Comparison of ENCODE assay signal across 30 cellular contexts in genomic region chr7:151431768-151432311, GRCh38. TPM values are rescaled to one million over a fixed set of nuclear protein-coding genes. Genes with fewer than 3 reads are reported as not detected.
DNase-seq lines count a peak whose midpoint lies in the region; ATAC-seq, FAIRE-seq and TF ChIP-seq lines count a peak whose summit lies in the region.
"Had no signal": no experiment of that assay in that cellular context is flagged by ENCODE, and none has a peak within 500 bp of the region (broad histone marks: within the 10 kb centered on the region; RNA-seq: fewer than 3 reads in every experiment).

No MANE protein-coding gene starts in this region.

- H3K27me3 Mint-ChIP-seq in MCF 10A (ENCODE audit: insufficient read depth, unreplicated experiment) (no peaks in the 10 kb centered on the region), mesothelial cell of epicardium (ENCODE audit: low read depth) (no peaks in the 10 kb centered on the region)

- TF ChIP-seq EP300 in gastroesophageal sphincter (IDR thresholded peaks at IDR 0.05): no peak

- in situ Hi-C loops in GM13976 (cut with MboI; ENCODE audit: low sequenced_read_pairs, unreplicated experiment): no loop called here

- CTCF ChIA-PET in MCF 10A (lab: Yijun Ruan, JAX): interaction anchor here (1.3 kb wide), 1 partner anchor 17 kb away, joined by 4 read pairs; no protein-coding TSS in a partner anchor

- DNase-seq in breast epithelium (ENCODE audit: low spot score in 2 of 2): no peak
- DNase-seq in MCF 10A (ENCODE audit: unreplicated experiment): no peak
- DNase-seq in GM13976 (ENCODE audit: low spot score): peak; percentile 35
- no peak for DNase-seq in mesothelial cell of epicardium (ENCODE audit: low spot score in 2 of 2, unreplicated experiment in 2 of 2)
- no peak for DNase-seq in thyroid gland
- DNase-seq in frontal cortex (ENCODE audit: low spot score in 2 of 2): no peak
- DNase-seq in mucosa of descending colon: no peak
- DNase-seq: AML-193; Caco-2; CD8-positive, alpha-beta T cell; EL; GDM1; HFFc6; KBM-7; MM.1S; NCI-H2029; NCI-H446; NCI-H524 treated with DMSO at 0.1 percent for 48 hours; NCI-H774; PC-3 had no signal

- H3K4me3 ChIP-seq in breast epithelium: no peak overlapping the region
- H3K4me3 ChIP-seq in thyroid gland (replicated peaks in 1 of 3): no peak overlapping the region
- H3K4me3 ChIP-seq in mucosa of descending colon: no peak overlapping the region
- no peak overlapping the region for H3K4me3 ChIP-seq in gastroesophageal sphincter
- H3K4me3 ChIP-seq: A549; BLaER1 treated with 17β-estradiol and CSF1 and Interleukin-3, amounts not matched to agents 10 nM and 100 nM; GM23338; HAP-1; SJSA1 had no signal

- peaks cover 2% of the 10 kb centered on the region for H3K4me1 Mint-ChIP-seq in MCF 10A (ENCODE audit: insufficient read depth, unreplicated experiment)
- peaks cover 61% of the 10 kb centered on the region for H3K4me1 Mint-ChIP-seq in mesothelial cell of epicardium

- H3K27me3 ChIP-seq in breast epithelium (no peaks in the 10 kb centered on the region), thyroid gland (no peaks in the 10 kb centered on the region), gastroesophageal sphincter (no peaks in the 10 kb centered on the region)
- H3K27me3 ChIP-seq: BLaER1 treated with 17β-estradiol and CSF1 and Interleukin-3, amounts not matched to agents 10 nM and 100 nM; SJSA1 had no signal

- POLR2A ChIA-PET in MCF 10A (lab: Yijun Ruan, JAX): no interaction called here

- H3K9me3 ChIP-seq in breast epithelium: no peaks in the 10 kb centered on the region
- H3K9me3 ChIP-seq in thyroid gland: no peaks in the 10 kb centered on the region
- no peaks in the 10 kb centered on the region for H3K9me3 ChIP-seq in mucosa of descending colon
- H3K9me3 ChIP-seq in gastroesophageal sphincter: no peaks in the 10 kb centered on the region
- H3K9me3 ChIP-seq: A549; BLaER1 treated with 17β-estradiol and CSF1 and Interleukin-3, amounts not matched to agents 10 nM and 100 nM; Caco-2; HAP-1; SJSA1 had no signal

- H3K9me3 Mint-ChIP-seq in MCF 10A (ENCODE audit: unreplicated experiment) (no peaks in the 10 kb centered on the region), mesothelial cell of epicardium (no peaks in the 10 kb centered on the region)
- H3K9me3 Mint-ChIP-seq: CD8-positive, alpha-beta T cell; GM23338; HFFc6 had no signal

- H3K4me1 ChIP-seq in breast epithelium (peaks cover 24% of the 10 kb centered on the region in 2 donors), thyroid gland (peaks cover 81 to 95% of the 10 kb centered on the region in 2 donors), mucosa of descending colon (ENCODE audit: low read depth) (peaks cover under 1% of the 10 kb centered on the region), gastroesophageal sphincter (peaks cover 0 to 18% (median 0%) of the 10 kb centered on the region in 3 donors)
- H3K4me1 ChIP-seq: HAP-1 had no signal

- H3K4me3 Mint-ChIP-seq in MCF 10A (ENCODE audit: unreplicated experiment) (no peak overlapping the region), mesothelial cell of epicardium (no peak overlapping the region)
- H3K4me3 Mint-ChIP-seq: CD8-positive, alpha-beta T cell; GM23338; HFFc6 had no signal

- intact Hi-C loops in breast epithelium (cut with DNase I; ENCODE audit: low total_unique reads) (no loop called here), MCF 10A (cut with micrococcal nuclease) (no loop called here), thyroid gland (cut with DNase I) (no loop called here), mucosa of descending colon (cut with DNase I, micrococcal nuclease) (no loop called here)

- TF ChIP-seq CTCF in breast epithelium (IDR thresholded peaks at IDR 0.05): no peak
- no peak for TF ChIP-seq CTCF in MCF 10A (IDR thresholded peaks at IDR 0.05; ENCODE audit: unreplicated experiment)
- no peak for TF ChIP-seq CTCF in GM13976 (IDR thresholded peaks at IDR 0.05; ENCODE audit: borderline replicate concordance, control extremely low read depth, extremely low read depth, insufficient read depth, missing control alignments)
- no peak for TF ChIP-seq CTCF in mesothelial cell of epicardium (IDR thresholded peaks at IDR 0.05; ENCODE audit: unreplicated experiment)
- TF ChIP-seq CTCF in thyroid gland (IDR thresholded peaks at IDR 0.05): no peak
- no peak for TF ChIP-seq CTCF in mucosa of descending colon (IDR thresholded peaks at IDR 0.05)
- TF ChIP-seq CTCF in gastroesophageal sphincter (IDR thresholded peaks at IDR 0.05): no peak

- no TSS peak for BruUV-seq in MCF 10A (replicated peaks; lab: Mats Ljungman, UMichigan)

- WGBS in thyroid gland, 2 donors: 91 to 100% methylated on average over 13 to 16 of the region's 25 CpGs
- WGBS in gastroesophageal sphincter (ENCODE audit: low coverage in 1 of 2), 2 donors: no CpG with 5 or more reads among the region's 25 CpGs

- no peak for ATAC-seq in mucosa of descending colon
- ATAC-seq in gastroesophageal sphincter: no peak
- ATAC-seq: A549; CD8-positive, alpha-beta T cell; GM23338; PC-3; Right ventricle myocardium inferior had no signal

- H3K36me3 ChIP-seq in breast epithelium (no peaks in the 10 kb centered on the region), thyroid gland (no peaks in the 10 kb centered on the region), mucosa of descending colon (ENCODE audit: low read depth) (no peaks in the 10 kb centered on the region), gastroesophageal sphincter (no peaks in the 10 kb centered on the region)
- H3K36me3 ChIP-seq: BLaER1 treated with 17β-estradiol and CSF1 and Interleukin-3, amounts not matched to agents 10 nM and 100 nM; HAP-1; SJSA1 had no signal

- H3K27ac ChIP-seq in breast epithelium (peak overlapping the region; percentile 90 to 96), thyroid gland (peak overlapping the region; percentile 85 to 93 (median 92)), gastroesophageal sphincter (no peak overlapping the region)
- H3K27ac ChIP-seq: BLaER1 treated with 17β-estradiol and CSF1 and Interleukin-3, amounts not matched to agents 10 nM and 100 nM; SJSA1 had no signal

- H3K27ac Mint-ChIP-seq in MCF 10A (ENCODE audit: low read depth, unreplicated experiment) (no peak overlapping the region), mesothelial cell of epicardium (peak overlapping the region; percentile 61)
- H3K27ac Mint-ChIP-seq: GM23338, HFFc6 had no signal

- FAIRE-seq in frontal cortex (lab: Jason Lieb, UNC): no peak
- FAIRE-seq: A549, GM12891, HTR-8/SVneo had no signal

- no peaks in the 10 kb centered on the region for H3K36me3 Mint-ChIP-seq in MCF 10A (ENCODE audit: insufficient read depth, unreplicated experiment)
- H3K36me3 Mint-ChIP-seq in mesothelial cell of epicardium: no peaks in the 10 kb centered on the region
- H3K36me3 Mint-ChIP-seq: CD8-positive, alpha-beta T cell had no signal

- TF ChIP-seq POLR2A in breast epithelium (IDR thresholded peaks at IDR 0.05) (no peak), thyroid gland (IDR thresholded peaks at IDR 0.05) (no peak), gastroesophageal sphincter (IDR thresholded peaks at IDR 0.05) (no peak)

RNA-seq across cellular contexts. Expression of gene CRYGN, which starts 8.1 kb away (rescaled TPM):
- total RNA-seq in breast epithelium: 1 to 10 TPM in 1 of 3 donors, under 1 TPM in 1, not detected in 1; 0.98 to 1.3 TPM
- total RNA-seq in MCF 10A (2022): not detected in 2 replicates
- total RNA-seq in mesothelial cell of epicardium: 9.4 to 12.2 TPM (median 10.5 TPM) in 3 replicates
- total RNA-seq in thyroid gland: 10 to 100 TPM; 16.4 to 45.5 (median 24.5) TPM
- total RNA-seq in frontal cortex: under 0.01 TPM
- under 1 TPM in 1 of 3 donors, not detected in 2; 0.51 TPM for total RNA-seq in mucosa of descending colon
- total RNA-seq in gastroesophageal sphincter: 1 to 10 TPM in 1 of 4 donors, under 1 TPM in 1, not detected in 2; 0.27 to 4.4 TPM
- total RNA-seq: Caco-2; CD8-positive, alpha-beta T cell; HFFc6; Right ventricle myocardium inferior; RPMI7951; SJSA1 had no signal

RNA-seq across cellular contexts. Expression of gene WDR86, which starts 22.0 kb away (rescaled TPM):
- total RNA-seq in breast epithelium: 10 to 100 TPM; 15.5 to 61.5 (median 57.0) TPM
- not detected in 2 replicates for total RNA-seq in MCF 10A (2022)
- 259 to 274 TPM (median 266 TPM) in 3 replicates for total RNA-seq in mesothelial cell of epicardium
- total RNA-seq in thyroid gland: 100 to 1,000 TPM in 3 of 4 donors, 10 to 100 TPM in 1; 99.5 to 203 (median 142) TPM
- 49.7 TPM for total RNA-seq in frontal cortex
- 10 to 100 TPM in 1 of 3 donors, 1 to 10 TPM in 1, under 1 TPM in 1; 0.38 to 16.6 (median 1.2) TPM for total RNA-seq in mucosa of descending colon
- total RNA-seq in gastroesophageal sphincter: 1 to 10 TPM; 2.6 to 8.2 (median 5.9) TPM
- total RNA-seq: HFFc6, PC-3, RPMI7951 had no signal

Comparison
In these comparisons a context has a peak if more than half of its experiments do, and no peak if none do; other contexts are left out.
1. H3K27ac ChIP-seq: peak in breast epithelium (2 of 2) and thyroid gland (3 of 3); none in gastroesophageal sphincter (0 of 4).